In genomic region chr6:30840084-30840921, GRCh38 we compare ENCODE assay signal across 1 cellular context.
TF ChIP-seq lines count a peak whose summit lies in the region.

No MANE protein-coding gene starts in this region.

TF ChIP-seq in K562, 482 proteins besides CTCF, POLR2A, EP300 and RAD21 (continued from another document):
- TF ChIP-seq PATZ1 (CRISPR knock-in tag; IDR thresholded peaks at IDR 0.05; ENCODE audit: borderline replicate concordance), result no peak
